Comparison of ENCODE assay signal across 8 cellular contexts in the genomic region with DNA sequence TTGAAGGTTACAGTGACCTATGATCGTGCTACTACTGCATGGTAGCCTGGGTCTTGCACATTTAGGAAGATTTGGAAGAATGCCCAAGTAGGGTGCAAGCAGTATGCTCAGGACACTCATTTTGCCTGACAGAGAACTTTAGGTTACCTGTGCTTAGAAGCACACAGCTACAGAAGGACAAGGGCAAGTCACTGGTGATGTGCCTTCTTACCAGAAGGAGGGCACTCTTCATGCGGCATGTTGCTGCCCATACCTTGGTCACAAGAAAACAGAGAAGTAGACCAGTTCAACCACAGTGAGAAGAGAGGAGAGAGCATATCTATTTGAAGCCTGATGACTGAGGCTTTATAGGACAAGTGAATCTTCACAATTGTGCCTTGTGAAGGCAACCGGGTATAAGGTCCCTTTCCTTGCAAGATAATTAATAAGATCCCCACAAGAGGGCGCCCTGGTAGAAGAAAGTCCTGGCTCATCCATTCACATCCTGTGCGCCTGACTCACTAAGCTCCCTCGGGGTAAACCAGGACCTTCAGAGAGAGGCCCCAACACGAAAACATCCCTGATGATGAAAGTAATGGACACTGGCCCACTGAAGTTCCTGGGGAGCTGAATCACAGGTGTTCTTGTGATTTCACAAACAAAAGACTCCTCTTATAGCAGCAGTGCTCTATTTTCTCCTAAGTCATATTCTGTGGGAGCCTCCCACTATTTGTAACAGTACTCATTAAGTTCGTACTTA. TPM values are rescaled to one million over a fixed set of nuclear protein-coding genes. Genes with fewer than 3 reads are reported as not detected.
DNase-seq lines count a peak whose midpoint lies in the region; ATAC-seq and TF ChIP-seq lines count a peak whose summit lies in the region.

No MANE protein-coding gene starts in this region.

- H3K27me3 Mint-ChIP-seq in activated naive CD4-positive, alpha-beta T cell treated with anti-CD3 and anti-CD28 coated beads for 36 hours (ENCODE audit: low read depth), result no peaks in the 10 kb centered on the region

- H3K4me3 Mint-ChIP-seq in activated naive CD4-positive, alpha-beta T cell treated with anti-CD3 and anti-CD28 coated beads for 36 hours, result no peak overlapping the region

- CTCF ChIA-PET in activated naive CD4-positive, alpha-beta T cell treated with anti-CD3 and anti-CD28 coated beads for 36 hours (lab: Charles Lee), result interaction anchor here (0.6 to 1.8 kb wide), 26 partner anchors 8 to 596 kb away, joined by 3 to 21 read pairs (median 3); a partner anchor contains a TSS

- peak overlapping the region; percentile 31 for H3K27ac Mint-ChIP-seq in activated naive CD4-positive, alpha-beta T cell treated with anti-CD3 and anti-CD28 coated beads for 36 hours

- TF ChIP-seq CTCF in upper lobe of right lung (IDR thresholded peaks at IDR 0.05), result peak; percentile 66

- no peaks in the 10 kb centered on the region for H3K4me1 ChIP-seq in upper lobe of right lung

- H3K27ac ChIP-seq in upper lobe of right lung, result peak overlapping the region; percentile 49

- ATAC-seq in upper lobe of right lung, result peak; percentile 97

- H3K36me3 ChIP-seq in H7 (replicated peaks; ENCODE audit: control insufficient read depth, insufficient read depth, low read length) (no peaks in the 10 kb centered on the region), MG63 (no peaks in the 10 kb centered on the region), upper lobe of right lung (no peaks in the 10 kb centered on the region)

- peaks cover 27% of the 10 kb centered on the region for H3K4me1 Mint-ChIP-seq in activated naive CD4-positive, alpha-beta T cell treated with anti-CD3 and anti-CD28 coated beads for 36 hours (ENCODE audit: low read depth)

- intact Hi-C loops in activated naive CD4-positive, alpha-beta T cell treated with anti-CD3 and anti-CD28 coated beads for 36 hours (cut with micrococcal nuclease), result loop anchor here (1.0 to 10.0 kb wide), 9 partner anchors 19 to 604 kb away; a partner anchor contains a TSS
- intact Hi-C loops in head of caudate nucleus (cut with DNase I) (loop anchor here (5.0 kb wide), 1 partner anchor 597 kb away; no protein-coding TSS in a partner anchor), posterior cingulate gyrus (cut with DNase I) (loop anchor here (1.0 to 10.0 kb wide), 2 partner anchors 204 to 597 kb away; a partner anchor contains a TSS), upper lobe of right lung (cut with DNase I) (loop anchor here (5.0 kb wide), 1 partner anchor 597 kb away; no protein-coding TSS in a partner anchor)

- in situ Hi-C loops in SK-MEL-5 (cut with HindIII; ENCODE audit: low pct_unique_long_range_greater_than_20kb, low sequenced_read_pairs), result no loop called here

- peak; percentile 88 for DNase-seq in GM04503 (ENCODE audit: low read depth)
- DNase-seq in H7, result peak; percentile 50
- DNase-seq in MG63, result peak; percentile 91
- DNase-seq in SK-MEL-5 (ENCODE audit: low read depth, low spot score), result peak; percentile 94
- DNase-seq in activated naive CD4-positive, alpha-beta T cell treated with anti-CD3 and anti-CD28 coated beads for 36 hours, result peak; percentile 88
- DNase-seq in head of caudate nucleus, result peak in 41 of 42 donors; percentile 11 to 92 (median 73)
- peak in 9 of 10 donors; percentile 19 to 88 (median 64) for DNase-seq in posterior cingulate gyrus
- no peak for DNase-seq in upper lobe of right lung

- H3K9me3 ChIP-seq in MG63 (peaks cover 2% of the 10 kb centered on the region; the same call in 1 of the 2 replicates), upper lobe of right lung (no peaks in the 10 kb centered on the region)

- no peaks in the 10 kb centered on the region for H3K9me3 Mint-ChIP-seq in activated naive CD4-positive, alpha-beta T cell treated with anti-CD3 and anti-CD28 coated beads for 36 hours

- no peaks in the 10 kb centered on the region for H3K36me3 Mint-ChIP-seq in activated naive CD4-positive, alpha-beta T cell treated with anti-CD3 and anti-CD28 coated beads for 36 hours (ENCODE audit: low read depth)

- no peaks in the 10 kb centered on the region for H3K27me3 ChIP-seq in H7 (ENCODE audit: control insufficient read depth, insufficient read depth, low read length)
- H3K27me3 ChIP-seq in MG63, result no peaks in the 10 kb centered on the region
- no peaks in the 10 kb centered on the region for H3K27me3 ChIP-seq in upper lobe of right lung

- H3K4me3 ChIP-seq in H7 (ENCODE audit: insufficient read depth, low read depth, low read length) (no peak overlapping the region), MG63 (no peak overlapping the region), upper lobe of right lung (no peak overlapping the region)

RNA-seq across cellular contexts. Expression of a gene that starts 38.1 kb away (rescaled TPM):
- 41.0 and 70.7 TPM in 2 replicates for total RNA-seq in H7 (2014; rRNA removed; shearing (Covaris generic))
- total RNA-seq in MG63 (2014; rRNA removed; shearing (Covaris generic); ENCODE audit: low replicate concordance), result 9.8 and 13.5 TPM in 2 replicates
- total RNA-seq in SK-MEL-5 (2014; rRNA removed; shearing (Covaris generic)), result 53.5 and 53.7 TPM in 2 replicates
- 22.9 and 40.1 TPM in 2 replicates for polyA plus RNA-seq in SK-MEL-5 (2015; cell fraction: cytosol; rRNA removed)
- 73.3 and 83.0 TPM in 2 replicates for polyA plus RNA-seq in SK-MEL-5 (2015; cell fraction: nucleus; rRNA removed)
- total RNA-seq in activated naive CD4-positive, alpha-beta T cell treated with anti-CD3 and anti-CD28 coated beads for 36 hours, result 10 to 100 TPM; 45.0 to 47.1 TPM
- total RNA-seq in upper lobe of right lung, result 48.6 TPM
